Comparison of ENCODE assay signal across 20 cellular contexts in genomic region chr11:91872216-91872615, GRCh38.
"Had no signal": no experiment of that assay in that cellular context is flagged by ENCODE, and none has a peak within 500 bp of the region (broad histone marks: within the 10 kb centered on the region; RNA-seq: fewer than 3 reads in every experiment).

No MANE protein-coding gene starts in this region.

- H3K27ac Mint-ChIP-seq: activated CD4-positive, alpha-beta memory T cell treated with anti-CD3 and anti-CD28 coated beads for 36 hours; activated CD4-positive, alpha-beta T cell treated with anti-CD3 and anti-CD28 coated beads for 36 hours; activated CD8-positive, alpha-beta memory T cell treated with anti-CD3 and anti-CD28 coated beads, Interleukin-2, amount 10 ng/mL, durations not matched to agents 7 days and 5 days; activated naive CD4-positive, alpha-beta T cell treated with anti-CD3 and anti-CD28 coated beads, Interleukin-2, amount 10 ng/mL, durations not matched to agents 7 days and 5 days; activated T-helper 2 cell treated with anti-CD3 and anti-CD28 coated beads, Interferon-gamma antibody, Interleukin-2, Interleukin-4, amounts not matched to agents 10 μg/mL and 5 μg/mL and 100 μg/mL, durations not matched to agents 14 hours and 24 hours and 36 hours; naive thymus-derived CD8-positive, alpha-beta T cell; stimulated activated naive B cell treated with anti-CD40 and anti-IgM and Interleukin-4, amounts not matched to agents 10 μg/mL and 1 μg/mL and 100 μg/mL, for 72 hours; T-helper 17 cell had no signal

- H3K4me3 Mint-ChIP-seq: activated CD4-positive, alpha-beta memory T cell treated with anti-CD3 and anti-CD28 coated beads for 36 hours; activated CD4-positive, alpha-beta T cell treated with anti-CD3 and anti-CD28 coated beads for 36 hours; activated CD8-positive, alpha-beta memory T cell treated with anti-CD3 and anti-CD28 coated beads, Interleukin-2, amount 10 ng/mL, durations not matched to agents 7 days and 5 days; activated naive CD4-positive, alpha-beta T cell treated with anti-CD3 and anti-CD28 coated beads, Interleukin-2, amount 10 ng/mL, durations not matched to agents 7 days and 5 days; naive thymus-derived CD8-positive, alpha-beta T cell; stimulated activated naive B cell treated with anti-CD40 and anti-IgM and Interleukin-4, amounts not matched to agents 10 μg/mL and 1 μg/mL and 100 μg/mL, for 72 hours; T-helper 17 cell had no signal

- H3K36me3 Mint-ChIP-seq: activated CD4-positive, alpha-beta memory T cell treated with anti-CD3 and anti-CD28 coated beads for 36 hours; activated CD8-positive, alpha-beta memory T cell treated with anti-CD3 and anti-CD28 coated beads, Interleukin-2, amount 10 ng/mL, durations not matched to agents 7 days and 5 days; activated naive CD4-positive, alpha-beta T cell treated with anti-CD3 and anti-CD28 coated beads, Interleukin-2, amount 10 ng/mL, durations not matched to agents 7 days and 5 days; naive thymus-derived CD8-positive, alpha-beta T cell; stimulated activated naive B cell treated with anti-CD40 and anti-IgM and Interleukin-4, amounts not matched to agents 10 μg/mL and 1 μg/mL and 100 μg/mL, for 72 hours had no signal

- H3K4me1 Mint-ChIP-seq: activated CD4-positive, alpha-beta T cell treated with anti-CD3 and anti-CD28 coated beads for 36 hours; activated CD8-positive, alpha-beta memory T cell treated with anti-CD3 and anti-CD28 coated beads, Interleukin-2, amount 10 ng/mL, durations not matched to agents 7 days and 5 days; activated naive CD4-positive, alpha-beta T cell treated with anti-CD3 and anti-CD28 coated beads, Interleukin-2, amount 10 ng/mL, durations not matched to agents 7 days and 5 days; naive thymus-derived CD8-positive, alpha-beta T cell; stimulated activated naive B cell treated with anti-CD40 and anti-IgM and Interleukin-4, amounts not matched to agents 10 μg/mL and 1 μg/mL and 100 μg/mL, for 72 hours; T-helper 17 cell had no signal

- ATAC-seq: activated CD4-positive, alpha-beta T cell treated with anti-CD3 and anti-CD28 coated beads for 36 hours; activated CD8-positive, alpha-beta memory T cell treated with anti-CD3 and anti-CD28 coated beads, Interleukin-2, amount 10 ng/mL, durations not matched to agents 7 days and 5 days; left cardiac atrium; naive thymus-derived CD8-positive, alpha-beta T cell; stimulated activated naive B cell treated with anti-CD40 and anti-IgM and Interleukin-4, amounts not matched to agents 10 μg/mL and 1 μg/mL and 100 μg/mL, for 72 hours; T-helper 17 cell had no signal

- DNase-seq: activated CD4-positive, alpha-beta memory T cell treated with anti-CD3 and anti-CD28 coated beads for 36 hours; activated CD4-positive, alpha-beta T cell treated with anti-CD3 and anti-CD28 coated beads for 36 hours; activated CD8-positive, alpha-beta memory T cell treated with anti-CD3 and anti-CD28 coated beads, Interleukin-2, amount 10 ng/mL, durations not matched to agents 7 days and 5 days; activated naive CD4-positive, alpha-beta T cell treated with anti-CD3 and anti-CD28 coated beads, Interleukin-2, amount 10 ng/mL, durations not matched to agents 7 days and 5 days; activated T-cell treated with anti-CD3 and anti-CD28 coated beads, Interleukin-2, amount 50 U/mL, for 1 hour; central memory CD4-positive, alpha-beta T cell; cortex of kidney; effector CD4-positive, alpha-beta T cell; foreskin melanocyte; left cardiac atrium; naive thymus-derived CD8-positive, alpha-beta T cell; posterior cingulate gyrus; retina; stimulated activated CD4-positive, alpha-beta T cell treated with anti-CD3 and anti-CD28 coated beads, Interleukin-2, amount 100 ng/mL, for 48 hours; stimulated activated naive B cell treated with anti-CD40 and anti-IgM and Interleukin-4, amounts not matched to agents 10 μg/mL and 1 μg/mL and 100 μg/mL, for 72 hours; T-helper 17 cell; uterus; WERI-Rb-1 had no signal

- H3K27ac ChIP-seq: tibial nerve, uterus, WERI-Rb-1 had no signal

- H3K27me3 Mint-ChIP-seq: activated CD4-positive, alpha-beta memory T cell treated with anti-CD3 and anti-CD28 coated beads for 36 hours; activated CD4-positive, alpha-beta T cell treated with anti-CD3 and anti-CD28 coated beads for 36 hours; activated CD8-positive, alpha-beta memory T cell treated with anti-CD3 and anti-CD28 coated beads, Interleukin-2, amount 10 ng/mL, durations not matched to agents 7 days and 5 days; activated naive CD4-positive, alpha-beta T cell treated with anti-CD3 and anti-CD28 coated beads, Interleukin-2, amount 10 ng/mL, durations not matched to agents 7 days and 5 days; naive thymus-derived CD8-positive, alpha-beta T cell; stimulated activated naive B cell treated with anti-CD40 and anti-IgM and Interleukin-4, amounts not matched to agents 10 μg/mL and 1 μg/mL and 100 μg/mL, for 72 hours; T-helper 17 cell had no signal

- H3K9me3 Mint-ChIP-seq: stimulated activated naive B cell treated with anti-CD40 and anti-IgM and Interleukin-4, amounts not matched to agents 10 μg/mL and 1 μg/mL and 100 μg/mL, for 72 hours had no signal
